Comparison of ENCODE assay signal across 2 cellular contexts in the genomic region with DNA sequence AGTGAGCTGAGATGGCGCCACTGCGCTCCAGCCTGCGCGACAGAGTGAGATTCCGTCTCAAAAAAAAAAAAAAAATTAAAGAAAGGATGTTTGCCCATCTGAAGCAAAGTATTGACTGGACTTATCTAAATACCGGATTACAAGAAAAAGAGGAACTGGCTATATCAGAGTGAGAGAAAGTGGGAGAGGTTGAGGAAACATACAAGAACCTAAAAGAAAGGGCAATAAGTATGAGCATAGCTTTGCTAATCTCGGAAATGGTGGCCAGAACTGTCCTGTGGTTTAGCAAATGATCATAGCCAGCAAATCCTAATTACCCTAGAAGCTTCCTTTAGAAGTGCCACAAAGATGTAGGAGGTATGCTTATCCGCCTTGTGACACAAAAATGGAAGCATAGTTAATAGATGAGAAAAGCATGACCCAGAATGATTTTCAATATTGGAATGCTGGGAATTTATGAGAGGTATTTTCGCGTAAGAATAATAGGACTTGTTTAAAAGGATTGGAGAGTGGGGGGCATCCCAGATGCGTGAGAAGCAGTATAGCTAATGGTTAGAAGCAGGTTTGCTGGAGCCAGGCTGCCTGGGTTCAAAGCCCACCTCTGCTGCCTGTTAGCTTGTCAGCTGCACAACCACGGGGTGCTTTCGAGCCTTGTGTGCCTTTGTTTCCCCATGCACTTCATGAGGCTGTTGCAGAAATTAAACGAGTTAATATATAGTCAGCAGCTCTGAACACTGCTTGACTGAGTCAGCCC.
TF ChIP-seq lines count a peak whose summit lies in the region.

No MANE protein-coding gene starts in this region.

TF ChIP-seq in A549, 52 proteins besides CTCF, POLR2A, EP300 and RAD21 (continued from another document):
- TF ChIP-seq PHF8 (IDR thresholded peaks at IDR 0.05; ENCODE audit: borderline replicate concordance, low read depth) = no peak
- TF ChIP-seq CEBPB (IDR thresholded peaks at IDR 0.05) = no peak
- TF ChIP-seq ESRRA (IDR thresholded peaks at IDR 0.05; ENCODE audit: borderline replicate concordance, low read length) = no peak
- no peak for TF ChIP-seq MAFK (IDR thresholded peaks at IDR 0.05; ENCODE audit: partially characterized antibody)
- TF ChIP-seq HOXA7 (CRISPR knock-in tag; IDR thresholded peaks at IDR 0.05) = no peak
- no peak for TF ChIP-seq JUNB (IDR thresholded peaks at IDR 0.05)
- TF ChIP-seq, protein P1, sequence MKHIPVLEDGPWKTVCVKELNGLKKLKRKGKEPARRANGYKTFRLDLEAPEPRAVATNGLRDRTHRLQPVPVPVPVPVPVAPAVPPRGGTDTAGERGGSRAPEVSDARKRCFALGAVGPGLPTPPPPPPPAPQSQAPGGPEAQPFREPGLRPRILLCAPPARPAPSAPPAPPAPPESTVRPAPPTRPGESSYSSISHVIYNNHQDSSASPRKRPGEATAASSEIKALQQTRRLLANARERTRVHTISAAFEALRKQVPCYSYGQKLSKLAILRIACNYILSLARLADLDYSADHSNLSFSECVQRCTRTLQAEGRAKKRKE (CRISPR knock-in tag; IDR thresholded peaks at IDR 0.05; ENCODE audit: low read depth) = no peak

TF ChIP-seq in HCT116, 20 proteins besides CTCF, POLR2A, EP300 and RAD21 (continued from another document):
- TF ChIP-seq SRF (IDR thresholded peaks at IDR 0.05; ENCODE audit: low read depth) (no peak), REST (IDR thresholded peaks at IDR 0.05; ENCODE audit: low read depth) (no peak), EZH2phosphoT487 (IDR thresholded peaks at IDR 0.05; ENCODE audit: borderline replicate concordance) (no peak), POLR2AphosphoS5 (IDR thresholded peaks at IDR 0.05; ENCODE audit: low read depth, low read length) (no peak), ZFX (IDR thresholded peaks at IDR 0.05) (no peak), MAX (IDR thresholded peaks at IDR 0.05) (no peak), FOSL1 (IDR thresholded peaks at IDR 0.05; ENCODE audit: low read depth) (no peak), ELF1 (IDR thresholded peaks at IDR 0.05; ENCODE audit: borderline replicate concordance, low read depth) (no peak), EZH2 (IDR thresholded peaks at IDR 0.05) (no peak)
